ENCODE assay signal across 15 cellular contexts in genomic region chr6:97047473-97048201, GRCh38.
A peak's percentile ranks its signal among the peaks of the same experiment; 100 is the strongest.
DNase-seq lines count a peak whose midpoint lies in the region; ATAC-seq and TF ChIP-seq lines count a peak whose summit lies in the region.
"Had no signal": no experiment of that assay in that cellular context is flagged by ENCODE, and none has a peak within 500 bp of the region (broad histone marks: within the 10 kb centered on the region; RNA-seq: fewer than 3 reads in every experiment).

No MANE protein-coding gene starts in this region.

- H2AFZ ChIP-seq in OCI-LY7 (ENCODE audit: low read length) = peak overlapping the region; percentile 7; the same call in 1 of the 2 replicates
- H2AFZ ChIP-seq: GM23248 had no signal

- DNase-seq in OCI-LY7 (ENCODE audit: low spot score) = no peak
- DNase-seq in caudate nucleus (lab: John Stamatoyannopoulos, UW) = no peak
- no peak for DNase-seq in left colon
- DNase-seq in hepatic stellate cell (ENCODE audit: low spot score) = no peak
- DNase-seq in NCI-H1092 (lab: John Stamatoyannopoulos, UW) = no peak
- DNase-seq: C1 segment of cervical spinal cord; CD4-positive, alpha-beta T cell; DMS153; DMS79 treated with DMSO at 0.1 percent for 48 hours; EL; GM23248; IMR-90 had no signal

- intact Hi-C loops in OCI-LY7 (cut with micrococcal nuclease; ENCODE audit: unreplicated experiment) (loop anchor here (2.0 kb wide), 3 partner anchors 211 to 1471 kb away; partner anchors contain the start of genes GPR63 and MANEA), left colon (cut with DNase I, micrococcal nuclease) (no loop called here)

- H3K36me3 ChIP-seq in OCI-LY7 (ENCODE audit: insufficient read depth, low read length) = no peaks in the 10 kb centered on the region

- peak; percentile 81 for ATAC-seq in left colon
- no peak for ATAC-seq in HG03097 (IDR thresholded peaks at IDR 0.05; ENCODE audit: low FRiP score, unreplicated experiment)
- ATAC-seq: HCT116 had no signal

- H3K4me3 ChIP-seq in OCI-LY7 (ENCODE audit: low read depth, low read length, poor library complexity, severe bottlenecking) = no peak overlapping the region
- H3K4me3 ChIP-seq: GM23248 had no signal

- TF ChIP-seq CTCF in OCI-LY7 (conservative IDR thresholded peaks at IDR 0.05; ENCODE audit: low read length) = no peak

- H3K27ac ChIP-seq in OCI-LY7 (ENCODE audit: low read depth, low read length, poor library complexity, severe bottlenecking) = no peak overlapping the region
- peak overlapping the region; percentile 92 for H3K27ac ChIP-seq in caudate nucleus (ENCODE audit: low read depth, low read length)
- peak overlapping the region; percentile 96 for H3K27ac ChIP-seq in temporal lobe (ENCODE audit: low read depth, low read length)
- H3K27ac ChIP-seq: GM23248 had no signal

- no peak overlapping the region for H3K4me2 ChIP-seq in OCI-LY7 (ENCODE audit: low read length)

- peaks cover 66% of the 10 kb centered on the region for H3K4me1 ChIP-seq in OCI-LY7 (ENCODE audit: insufficient read depth, low read length, poor library complexity, severe bottlenecking)

- no peaks in the 10 kb centered on the region for H4K20me1 ChIP-seq in OCI-LY7 (ENCODE audit: insufficient read depth, low read length)

- H3K79me2 ChIP-seq in OCI-LY7 (ENCODE audit: insufficient read depth, low read depth, low read length) = no peaks in the 10 kb centered on the region

- POLR2A ChIA-PET in OCI-LY7 (lab: Charles Lee) = no interaction called here

- CTCF ChIA-PET in OCI-LY7 (lab: Charles Lee; ENCODE audit: unreplicated experiment) = no interaction called here

- H3K9me2 ChIP-seq in OCI-LY7 (ENCODE audit: insufficient read depth, low read length) = no peaks in the 10 kb centered on the region

- no TSS peak for BruUV-seq in OCI-LY7 (replicated peaks; lab: Mats Ljungman, UMichigan)

- H3K9me3 ChIP-seq in OCI-LY7 (ENCODE audit: low read length) = no peaks in the 10 kb centered on the region
